23 cellular contexts compared by ENCODE assay signal in genomic region chr15:65629548-65629947, GRCh38.
"Had no signal": no experiment of that assay in that cellular context is flagged by ENCODE, and none has a peak within 500 bp of the region (broad histone marks: within the 10 kb centered on the region; RNA-seq: fewer than 3 reads in every experiment).

No MANE protein-coding gene starts in this region.

- H3K27ac ChIP-seq: HL-60, KMS-11, SJSA1, SK-N-MC had no signal

- H3K36me3 ChIP-seq: SJSA1 had no signal

- H3K9me3 Mint-ChIP-seq: IgD-negative memory B cell had no signal

- H3K27me3 ChIP-seq: SJSA1 had no signal

- ATAC-seq: K562 had no signal

- H3K9ac ChIP-seq: KMS-11 had no signal

- DNase-seq: Kasumi-1, MM.1S, NCI-H1092 treated with DMSO at 0.1 percent for 48 hours, NCI-H1436, NCI-H1694, NCI-H187 treated with DMSO at 0.1 percent for 48 hours, NCI-H2029 treated with DMSO at 0.1 percent for 48 hours, NCI-H2171 treated with DMSO at 0.1 percent for 48 hours, NCI-H226, NCI-H446, NCI-H510A, NCI-H524 treated with DMSO at 0.1 percent for 48 hours, NCI-H69, NCI-H774, Right ventricle myocardium superior, RPMI8226, SIG-M5 had no signal

- H3K4me1 ChIP-seq: SJSA1 had no signal

- H3K9me3 ChIP-seq: SJSA1 had no signal

- H3K4me3 ChIP-seq: K562, SJSA1, SK-N-MC had no signal

- H3K4me2 ChIP-seq: KMS-11 had no signal
